Comparison of ENCODE assay signal across 1 cellular context in the genomic region with DNA sequence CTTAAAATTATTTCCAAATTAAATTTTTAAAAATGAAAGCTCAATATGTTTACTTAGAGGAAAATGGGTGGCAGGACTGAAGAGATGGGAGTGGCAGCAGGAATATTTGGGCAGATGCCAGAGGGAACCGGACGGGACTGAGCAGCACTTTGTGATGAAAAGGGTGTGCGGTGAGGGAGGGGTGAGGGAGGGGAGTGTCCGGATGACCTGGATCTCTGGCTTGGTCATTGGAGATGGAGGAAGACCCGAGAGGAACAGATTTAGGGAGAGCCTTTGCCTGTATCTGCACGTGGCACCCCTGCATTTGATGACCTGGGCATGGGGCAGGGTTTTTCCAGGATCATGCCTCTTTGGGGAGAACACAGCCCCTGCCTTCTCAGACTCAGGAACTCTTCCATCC.
TF ChIP-seq lines count a peak whose summit lies in the region.

No MANE protein-coding gene starts in this region.

TF ChIP-seq in SK-N-SH, 30 proteins besides CTCF, POLR2A, EP300 and RAD21 (continued from another document):
- TF ChIP-seq, protein P1, sequence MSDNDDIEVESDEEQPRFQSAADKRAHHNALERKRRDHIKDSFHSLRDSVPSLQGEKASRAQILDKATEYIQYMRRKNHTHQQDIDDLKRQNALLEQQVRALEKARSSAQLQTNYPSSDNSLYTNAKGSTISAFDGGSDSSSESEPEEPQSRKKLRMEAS (IDR thresholded peaks at IDR 0.05; ENCODE audit: low read depth), result no peak
- no peak for TF ChIP-seq GABPA (IDR thresholded peaks at IDR 0.05; ENCODE audit: low read depth)
